In genomic region chr18:25614168-25614567, GRCh38 we compare ENCODE assay signal across 23 cellular contexts.
DNase-seq lines count a peak whose midpoint lies in the region; ATAC-seq, FAIRE-seq and TF ChIP-seq lines count a peak whose summit lies in the region.
"Had no signal": no experiment of that assay in that cellular context is flagged by ENCODE, and none has a peak within 500 bp of the region (broad histone marks: within the 10 kb centered on the region; RNA-seq: fewer than 3 reads in every experiment).

No MANE protein-coding gene starts in this region.

- H2BK20ac ChIP-seq in H1 (ENCODE audit: low read length) = no peak overlapping the region

- no peak overlapping the region for H4K91ac ChIP-seq in H1 (replicated peaks; ENCODE audit: insufficient read length, low read length)

- H3K23me2 ChIP-seq in H1 (ENCODE audit: low read depth, low read length) = no peaks in the 10 kb centered on the region

- no peaks in the 10 kb centered on the region for H3K27me3 ChIP-seq in Loucy (ENCODE audit: insufficient read depth, low read length, poor library complexity, severe bottlenecking)
- H3K27me3 ChIP-seq in H1 (replicated peaks in 1 of 4; ENCODE audit: control insufficient read depth in 3 of 4, extremely low read depth in 1 of 4, insufficient read depth in 3 of 4, low read length in 3 of 4) = no peaks in the 10 kb centered on the region
- H3K27me3 ChIP-seq: MG63 had no signal

- H3K9ac ChIP-seq in Loucy (ENCODE audit: low read depth, low read length, poor library complexity, severe bottlenecking) (no peak overlapping the region), H1 (replicated peaks in 1 of 4; ENCODE audit: extremely low read depth in 1 of 4, low read depth in 3 of 4, low read length in 3 of 4) (no peak overlapping the region)
- H3K9ac ChIP-seq: SK-N-SH had no signal

- H3K18ac ChIP-seq in H1 (ENCODE audit: extremely low read depth, low read length) = no peak overlapping the region

- no peak overlapping the region for H4K8ac ChIP-seq in H1 (ENCODE audit: extremely low read depth, insufficient read depth, low read length)

- H3K23ac ChIP-seq in H1 (ENCODE audit: insufficient read length) = no peak overlapping the region

- no peak overlapping the region for H2BK120ac ChIP-seq in H1 (replicated peaks; ENCODE audit: low read depth, low read length)

- H4K5ac ChIP-seq in H1 (ENCODE audit: insufficient read length, low read depth, low read length) = no peak overlapping the region

- no peaks in the 10 kb centered on the region for H4K20me1 ChIP-seq in Loucy (ENCODE audit: insufficient read depth, low read length, poor library complexity, severe bottlenecking)
- no peaks in the 10 kb centered on the region for H4K20me1 ChIP-seq in H1 (replicated peaks in 1 of 2; ENCODE audit: control insufficient read depth in 1 of 2, insufficient read depth in 2 of 2, low read length in 2 of 2)

- CTCF ChIA-PET in H1 (lab: Charles Lee; ENCODE audit: partially characterized antibody) = no interaction called here

- no peaks in the 10 kb centered on the region for H3K9me2 ChIP-seq in Loucy (replicated peaks; ENCODE audit: low read depth, low read length)
- H3K9me2 ChIP-seq: SK-N-SH had no signal

- no peak overlapping the region for H3K14ac ChIP-seq in H1 (ENCODE audit: insufficient read length)

- WGBS in H1 (ENCODE audit: extremely low coverage in 1 of 2, insufficient coverage in 1 of 2, insufficient read length in 1 of 2, insufficient replicate concordance in 2 of 2, low coverage in 1 of 2, low lambda C conversion rate in 2 of 2, missing lambda C conversion rate in 1 of 2), 2 experiments = 87% methylated on average over 4 of the region's 4 CpGs; no CpG with 5 or more reads in 1 of the 2 experiments

- H3K4me3 ChIP-seq in GM12864 (ENCODE audit: low read depth, low read length) (no peak overlapping the region), Loucy (ENCODE audit: low read length, poor library complexity, severe bottlenecking) (no peak overlapping the region), H1 (ENCODE audit: extremely low read depth in 1 of 4, insufficient read depth in 2 of 4, low read depth in 3 of 4, low read length in 4 of 4) (no peak overlapping the region)
- H3K4me3 ChIP-seq: MG63, PC-9 had no signal

- no peak overlapping the region for H2BK12ac ChIP-seq in H1 (ENCODE audit: low read depth, low read length)

- no peak overlapping the region for H2BK5ac ChIP-seq in H1 (ENCODE audit: low read depth, low read length)

- H2BK15ac ChIP-seq in H1 (ENCODE audit: low read length) = no peak overlapping the region

- DNase-seq in GM12864 (ENCODE audit: low read depth) = no peak
- DNase-seq in H1 (ENCODE audit: low read depth in 1 of 2, low spot score in 2 of 2) = no peak
- DNase-seq in NCI-H774 (lab: John Stamatoyannopoulos, UW) = no peak
- no peak for DNase-seq in RCC 7860 (ENCODE audit: low spot score)
- DNase-seq: CD4-positive, alpha-beta memory T cell; GF-D8; GOT3; Karpas-422; MG63; NCI-H1092; NCI-H1436; NCI-H2029; NCI-H2227 treated with DMSO at 0.1 percent for 48 hours; NCI-H510A; PC-9; SIG-M5; SK-N-SH; T-helper 2 cell had no signal

- H3K9me3 ChIP-seq in Loucy (ENCODE audit: insufficient read depth, low read depth, low read length) (no peaks in the 10 kb centered on the region), H1 (ENCODE audit: insufficient read depth in 2 of 2, low read depth in 1 of 2, low read length in 1 of 2) (no peaks in the 10 kb centered on the region)
- H3K9me3 ChIP-seq: MG63, SK-N-SH had no signal

- TF ChIP-seq EP300 in H1 (IDR thresholded peaks at IDR 0.05; ENCODE audit: borderline replicate concordance in 1 of 2, low read depth in 2 of 2, low read length in 2 of 2) = no peak

- H2AFZ ChIP-seq in Loucy (ENCODE audit: low read length) (no peak overlapping the region), H1 (ENCODE audit: low read length) (no peak overlapping the region)
- H2AFZ ChIP-seq: PC-9 had no signal

- H3K79me2 ChIP-seq in Loucy (ENCODE audit: insufficient read depth, low read length) (no peaks in the 10 kb centered on the region), H1 (ENCODE audit: control insufficient read depth in 1 of 2, insufficient read depth in 2 of 2, low read length in 2 of 2) (no peaks in the 10 kb centered on the region)

- POLR2A ChIA-PET in H1 (lab: Charles Lee; ENCODE audit: partially characterized antibody) = no interaction called here

- H3K36me3 ChIP-seq in Loucy (ENCODE audit: insufficient read depth, low read length) (no peaks in the 10 kb centered on the region), H1 (ENCODE audit: control insufficient read depth in 2 of 4, insufficient read depth in 4 of 4, low read length in 3 of 4) (no peaks in the 10 kb centered on the region)
- H3K36me3 ChIP-seq: MG63 had no signal

- H3F3A ChIP-seq in Loucy (ENCODE audit: low read depth) = no peaks in the 10 kb centered on the region

- ATAC-seq in HG03439 (IDR thresholded peaks at IDR 0.05; ENCODE audit: unreplicated experiment) = no peak

- no peak for TF ChIP-seq POLR2A in H1 (IDR thresholded peaks at IDR 0.05; ENCODE audit: control extremely low read depth in 1 of 2, low read depth in 2 of 2, low read length in 2 of 2)

- no peak overlapping the region for H3K4me2 ChIP-seq in Loucy (ENCODE audit: low read depth, low read length, poor library complexity, severe bottlenecking)
- no peak overlapping the region for H3K4me2 ChIP-seq in H1 (ENCODE audit: insufficient read depth in 1 of 2, low read depth in 2 of 2, low read length in 2 of 2)
- H3K4me2 ChIP-seq: PC-9, SK-N-SH had no signal

- no peak overlapping the region for H3K27ac ChIP-seq in C4-2B
- H3K27ac ChIP-seq in H1 (ENCODE audit: low read depth, low read length) = no peak overlapping the region
- H3K27ac ChIP-seq: PC-9, RWPE1 had no signal

- H3K4ac ChIP-seq in H1 (replicated peaks; ENCODE audit: insufficient read length, low read depth, low read length) = no peak overlapping the region

- peak; percentile 27 to 36; a peak in 3 of 4 replicates for TF ChIP-seq RAD21 in H1 (IDR thresholded peaks at IDR 0.05 in 1 of 2, conservative IDR thresholded peaks at IDR 0.05 in 1 of 2; ENCODE audit: low read depth in 2 of 2, low read length in 2 of 2)

- no peak overlapping the region for H3K56ac ChIP-seq in H1 (replicated peaks; ENCODE audit: insufficient read length, low read depth, low read length)

- no peaks in the 10 kb centered on the region; the same call in 1 of the 2 replicates for H3K79me1 ChIP-seq in H1 (ENCODE audit: low read depth, low read length)

- no peak overlapping the region for H2AK5ac ChIP-seq in H1 (ENCODE audit: low read depth, low read length)

- H3K4me1 ChIP-seq in Loucy (ENCODE audit: insufficient read depth, low read length, poor library complexity, severe bottlenecking) = no peaks in the 10 kb centered on the region
- H3K4me1 ChIP-seq in H1 (replicated peaks in 1 of 4; ENCODE audit: control insufficient read depth in 3 of 4, insufficient read depth in 4 of 4, low read length in 3 of 4) = no peaks in the 10 kb centered on the region; a peak in 1 of 7 replicates

- FAIRE-seq in H1 (lab: Jason Lieb, UNC) (peak; percentile 13), RCC 7860 (lab: Jason Lieb, UNC) (no peak)
- FAIRE-seq: GM12891 had no signal

- TF ChIP-seq CTCF in C4-2B (conservative IDR thresholded peaks at IDR 0.05) = peak; percentile 25
- peak; percentile 20 for TF ChIP-seq CTCF in GM12864 (IDR thresholded peaks at IDR 0.05; ENCODE audit: low read depth, low read length, missing control alignments)
- TF ChIP-seq CTCF in Loucy (conservative IDR thresholded peaks at IDR 0.05; ENCODE audit: low read length) = peak; percentile 40
- peak in 1 of 3 experiments; percentile 46; a peak in 1 of 4 replicates for TF ChIP-seq CTCF in H1 (IDR thresholded peaks at IDR 0.05; ENCODE audit: control extremely low read depth in 1 of 3, insufficient read depth in 1 of 3, low read depth in 1 of 3, low read length in 3 of 3)

TF ChIP-seq in H1, 55 proteins besides CTCF, POLR2A, EP300 and RAD21:
- no peak for TF ChIP-seq SIN3A (conservative IDR thresholded peaks at IDR 0.05 in 1 of 2, IDR thresholded peaks at IDR 0.05 in 1 of 2; ENCODE audit: low read depth in 1 of 2, low read length in 2 of 2)
